ENCODE assay signal across 1 cellular context in genomic region chr11:45754261-45754709, GRCh38.
TF ChIP-seq lines count a peak whose summit lies in the region.

No MANE protein-coding gene starts in this region.

TF ChIP-seq in HepG2, 621 proteins besides CTCF, POLR2A, EP300 and RAD21 (continued from another document):
- TF ChIP-seq ZNF142 (CRISPR knock-in tag; IDR thresholded peaks at IDR 0.05) (no peak), SIN3A (IDR thresholded peaks at IDR 0.05; ENCODE audit: borderline replicate concordance, low read depth, low read length) (no peak), IKZF5 (CRISPR knock-in tag; IDR thresholded peaks at IDR 0.05) (no peak), SSRP1 (CRISPR knock-in tag; IDR thresholded peaks at IDR 0.05) (no peak), REPIN1 (CRISPR knock-in tag; IDR thresholded peaks at IDR 0.05; ENCODE audit: borderline replicate concordance, low read depth) (no peak), TBX3 (IDR thresholded peaks at IDR 0.05; ENCODE audit: borderline replicate concordance) (no peak), CERS6 (CRISPR knock-in tag; IDR thresholded peaks at IDR 0.05) (no peak), TOPORS (CRISPR knock-in tag; IDR thresholded peaks at IDR 0.05) (no peak), HCFC1 (IDR thresholded peaks at IDR 0.05; ENCODE audit: low read depth, low read length) (no peak), MZF1 (CRISPR knock-in tag; IDR thresholded peaks at IDR 0.05; ENCODE audit: borderline replicate concordance) (no peak), ZNF383 (CRISPR knock-in tag; IDR thresholded peaks at IDR 0.05; ENCODE audit: borderline replicate concordance) (no peak), ZNF616 (CRISPR knock-in tag; IDR thresholded peaks at IDR 0.05; ENCODE audit: low read depth) (no peak), DNMT3B (CRISPR knock-in tag; conservative IDR thresholded peaks at IDR 0.05) (no peak), GABPA (IDR thresholded peaks at IDR 0.05; ENCODE audit: low read depth, low read length) (no peak), GABPA (CRISPR knock-in tag; IDR thresholded peaks at IDR 0.05; ENCODE audit: low read depth) (no peak)
